8 cellular contexts compared by ENCODE assay signal in genomic region chr1:153633161-153633746, GRCh38. TPM values are rescaled to one million over a fixed set of nuclear protein-coding genes. Genes with fewer than 3 reads are reported as not detected.
A peak's percentile ranks its signal among the peaks of the same experiment; 100 is the strongest.
DNase-seq lines count a peak whose midpoint lies in the region; ATAC-seq and TF ChIP-seq lines count a peak whose summit lies in the region.

No MANE protein-coding gene starts in this region.

- H3K9ac ChIP-seq in duodenal mucosa (ENCODE audit: low read depth in 1 of 2, low read length in 2 of 2): peak overlapping the region; percentile 100

- H3K27ac ChIP-seq in duodenal mucosa (ENCODE audit: low read depth, low read length): peak overlapping the region; percentile 100

- no peak for TF ChIP-seq CTCF in GM06990 (IDR thresholded peaks at IDR 0.05; ENCODE audit: insufficient read depth, low read length, poor library complexity, severe bottlenecking)

- peaks cover 11% of the 10 kb centered on the region for H3K36me3 ChIP-seq in GM06990 (ENCODE audit: control insufficient read depth, insufficient read depth, low read length)
- peaks cover 15 to 22% of the 10 kb centered on the region in 2 donors for H3K36me3 ChIP-seq in duodenal mucosa (ENCODE audit: control insufficient read depth in 1 of 2, insufficient read depth in 2 of 2, low read length in 2 of 2)

- no peak for DNase-seq in GM06990 (ENCODE audit: extremely low read depth, insufficient read length)
- DNase-seq in NCI-H146 treated with DMSO at 0.1 percent for 48 hours (lab: John Stamatoyannopoulos, UW; ENCODE audit: unreplicated experiment): peak; percentile 27
- DNase-seq in natural killer cell treated with Interleukin-12 subunit alpha and Interleukin-12 subunit beta and Interleukin-15 and Interleukin-18, amount 100 ng/mL, for 72 hours (ENCODE audit: low spot score): no peak
- no peak for DNase-seq in DMS53 (lab: John Stamatoyannopoulos, UW)

- peaks cover 31 to 36% of the 10 kb centered on the region in 2 donors for H3K4me1 Mint-ChIP-seq in natural killer cell treated with Interleukin-12 subunit alpha and Interleukin-12 subunit beta and Interleukin-15 and Interleukin-18, amount 100 ng/mL, for 72 hours (ENCODE audit: low read depth in 2 of 2)

- ATAC-seq in natural killer cell treated with Interleukin-12 subunit alpha and Interleukin-12 subunit beta and Interleukin-15 and Interleukin-18, amount 100 ng/mL, for 72 hours: no peak
- ATAC-seq in HG02970 (IDR thresholded peaks at IDR 0.05; ENCODE audit: low FRiP score, unreplicated experiment) (no peak), HG03097 (IDR thresholded peaks at IDR 0.05; ENCODE audit: low FRiP score, unreplicated experiment) (no peak), GM18861 (IDR thresholded peaks at IDR 0.05; ENCODE audit: unreplicated experiment) (no peak)

- peak overlapping the region; percentile 100 for H3K4me3 Mint-ChIP-seq in natural killer cell treated with Interleukin-12 subunit alpha and Interleukin-12 subunit beta and Interleukin-15 and Interleukin-18, amount 100 ng/mL, for 72 hours

- H3K27me3 ChIP-seq in GM06990 (replicated peaks; ENCODE audit: control insufficient read depth, insufficient read depth, low read length) (no peaks in the 10 kb centered on the region), duodenal mucosa (ENCODE audit: control insufficient read depth in 1 of 2, insufficient read depth in 2 of 2, low read length in 2 of 2) (no peaks in the 10 kb centered on the region)

- H3K27ac Mint-ChIP-seq in natural killer cell treated with Interleukin-12 subunit alpha and Interleukin-12 subunit beta and Interleukin-15 and Interleukin-18, amount 100 ng/mL, for 72 hours: peak overlapping the region; percentile 99

- H3K36me3 Mint-ChIP-seq in natural killer cell treated with Interleukin-12 subunit alpha and Interleukin-12 subunit beta and Interleukin-15 and Interleukin-18, amount 100 ng/mL, for 72 hours: peaks cover 23% of the 10 kb centered on the region

- H3K4me1 ChIP-seq in duodenal mucosa (ENCODE audit: control insufficient read depth in 1 of 2, insufficient read depth in 2 of 2, low read length in 2 of 2): peaks cover 40 to 42% of the 10 kb centered on the region in 2 donors

- H3K9me3 ChIP-seq in duodenal mucosa (ENCODE audit: control insufficient read depth in 1 of 2, low read length in 2 of 2): no peaks in the 10 kb centered on the region

- H3K9me3 Mint-ChIP-seq in natural killer cell treated with Interleukin-12 subunit alpha and Interleukin-12 subunit beta and Interleukin-15 and Interleukin-18, amount 100 ng/mL, for 72 hours: no peaks in the 10 kb centered on the region

- H3K4me3 ChIP-seq in GM06990 (replicated peaks; ENCODE audit: low read depth, low read length) (peak overlapping the region; percentile 99), duodenal mucosa (ENCODE audit: low read depth in 1 of 2, low read length in 2 of 2) (peak overlapping the region; percentile 49 to 98)

- no peaks in the 10 kb centered on the region for H3K27me3 Mint-ChIP-seq in natural killer cell treated with Interleukin-12 subunit alpha and Interleukin-12 subunit beta and Interleukin-15 and Interleukin-18, amount 100 ng/mL, for 72 hours

RNA-seq across cellular contexts. Expression of gene CHTOP, which starts 0.6 kb away (rescaled TPM):
- total RNA-seq in natural killer cell treated with Interleukin-12 subunit alpha and Interleukin-12 subunit beta and Interleukin-15 and Interleukin-18, amount 100 ng/mL, for 72 hours: 10 to 100 TPM; 82.1 to 96.8 TPM

RNA-seq across cellular contexts. Expression of gene S100A1, which starts 5.0 kb away (rescaled TPM):
- total RNA-seq in natural killer cell treated with Interleukin-12 subunit alpha and Interleukin-12 subunit beta and Interleukin-15 and Interleukin-18, amount 100 ng/mL, for 72 hours: not detected

RNA-seq across cellular contexts. Expression of gene S100A13, which starts 5.9 kb away (rescaled TPM):
- total RNA-seq in natural killer cell treated with Interleukin-12 subunit alpha and Interleukin-12 subunit beta and Interleukin-15 and Interleukin-18, amount 100 ng/mL, for 72 hours: 10 to 100 TPM in 1 of 2 donors, 1 to 10 TPM in 1; 5.0 to 10.3 TPM

RNA-seq across cellular contexts. Expression of gene S100A14, which starts 17.1 kb away (rescaled TPM):
- total RNA-seq in natural killer cell treated with Interleukin-12 subunit alpha and Interleukin-12 subunit beta and Interleukin-15 and Interleukin-18, amount 100 ng/mL, for 72 hours: not detected

RNA-seq across cellular contexts. Expression of gene S100A16, which starts 20.3 kb away (rescaled TPM):
- total RNA-seq in natural killer cell treated with Interleukin-12 subunit alpha and Interleukin-12 subunit beta and Interleukin-15 and Interleukin-18, amount 100 ng/mL, for 72 hours: not detected
